ENCODE assay signal across 24 cellular contexts in genomic region chrX:13518126-13518525, GRCh38. TPM values are rescaled to one million over a fixed set of nuclear protein-coding genes. Genes with fewer than 3 reads are reported as not detected.
DNase-seq lines count a peak whose midpoint lies in the region; ATAC-seq and TF ChIP-seq lines count a peak whose summit lies in the region.
"Had no signal": no experiment of that assay in that cellular context is flagged by ENCODE, and none has a peak within 500 bp of the region (broad histone marks: within the 10 kb centered on the region; RNA-seq: fewer than 3 reads in every experiment).

No MANE protein-coding gene starts in this region.

- DNase-seq in GM23248 = peak; percentile 13
- DNase-seq in esophagus squamous epithelium (lab: John Stamatoyannopoulos, UW) = no peak
- DNase-seq in HAP-1 (ENCODE audit: low spot score in 2 of 2) = no peak
- DNase-seq in body of pancreas = no peak
- DNase-seq in activated CD4-positive, alpha-beta T cell treated with anti-CD3 and anti-CD28 coated beads, Interleukin-2, amount 50 U/mL, for 1 hour = no peak
- DNase-seq: CD4-positive, CD25-positive, alpha-beta regulatory T cell; H9; HFFc6; KBM-7; MG63; NCI-H1105 treated with DMSO at 0.1 percent for 48 hours; NCI-H146; NCI-H1930; NCI-H446 treated with DMSO at 0.1 percent for 48 hours; NCI-H526; NCI-H82; Peyer's patch; SHP77 treated with DMSO at 0.1 percent for 48 hours had no signal

- no peak overlapping the region for H3K9ac ChIP-seq in GM23248
- no peak overlapping the region for H3K9ac ChIP-seq in subcutaneous abdominal adipose tissue (ENCODE audit: low read length in 5 of 5)
- H3K9ac ChIP-seq: BLaER1 had no signal

- H3K4me2 ChIP-seq in GM23248 (ENCODE audit: unreplicated experiment) = no peak overlapping the region
- H3K4me2 ChIP-seq: BLaER1, GM23338 had no signal

- intact Hi-C loops in esophagus squamous epithelium (cut with DNase I) = no loop called here
- intact Hi-C loops in body of pancreas (cut with DNase I) = no loop called here

- TF ChIP-seq POLR2A in esophagus squamous epithelium (IDR thresholded peaks at IDR 0.05) (no peak), body of pancreas (IDR thresholded peaks at IDR 0.05) (no peak)

- H3K27ac ChIP-seq in GM23248 (no peak overlapping the region), esophagus squamous epithelium (peak overlapping the region; percentile 9 to 64 (median 48)), subcutaneous abdominal adipose tissue (ENCODE audit: low read depth, low read length) (peak overlapping the region; percentile 21), body of pancreas (no peak overlapping the region)
- H3K27ac ChIP-seq: BLaER1, Peyer's patch had no signal

- H4K20me1 ChIP-seq in GM23248 (ENCODE audit: insufficient read depth) = no peaks in the 10 kb centered on the region
- H4K20me1 ChIP-seq: BLaER1 had no signal

- 84 to 85% methylated on average over 6 of the region's 6 CpGs for WGBS in GM23248 (ENCODE audit: low coverage in 1 of 2, low lambda C conversion rate in 2 of 2, missing lambda C conversion rate in 2 of 2), 2 experiments
- 33 to 87% methylated on average over 3 of the region's 6 CpGs for WGBS in esophagus squamous epithelium, 2 donors
- 73 to 86% methylated on average over 6 of the region's 6 CpGs for WGBS in body of pancreas, 2 donors

- H2AFZ ChIP-seq in GM23248 = no peak overlapping the region
- H2AFZ ChIP-seq: GM23338 had no signal

- H3K79me2 ChIP-seq in GM23248 (ENCODE audit: insufficient read depth) = no peaks in the 10 kb centered on the region

- H3K36me3 ChIP-seq in GM23248 (ENCODE audit: low read depth) (no peaks in the 10 kb centered on the region), esophagus squamous epithelium (no peaks in the 10 kb centered on the region), subcutaneous abdominal adipose tissue (ENCODE audit: control insufficient read depth in 5 of 5, insufficient read depth in 5 of 5, low read length in 5 of 5) (no peaks in the 10 kb centered on the region), HAP-1 (replicated peaks) (no peaks in the 10 kb centered on the region), body of pancreas (replicated peaks in 1 of 2; ENCODE audit: insufficient read depth in 1 of 2, low read depth in 2 of 2) (no peaks in the 10 kb centered on the region)
- H3K36me3 ChIP-seq: BLaER1, MG63, Peyer's patch had no signal

- TF ChIP-seq CTCF in esophagus squamous epithelium (IDR thresholded peaks at IDR 0.05) (no peak), body of pancreas (IDR thresholded peaks at IDR 0.05) (no peak)

- H3K4me3 ChIP-seq in GM23248 (no peak overlapping the region), esophagus squamous epithelium (no peak overlapping the region), subcutaneous abdominal adipose tissue (ENCODE audit: low read depth in 1 of 5, low read length in 5 of 5) (no peak overlapping the region), HAP-1 (no peak overlapping the region), body of pancreas (no peak overlapping the region)
- H3K4me3 ChIP-seq: BLaER1, GM23338, MG63, Peyer's patch had no signal

- no peaks in the 10 kb centered on the region for H3F3A ChIP-seq in GM23248 (ENCODE audit: insufficient read depth)

- H3K9me3 ChIP-seq in GM23248 (ENCODE audit: low read depth) = no peaks in the 10 kb centered on the region
- no peaks in the 10 kb centered on the region for H3K9me3 ChIP-seq in esophagus squamous epithelium
- no peaks in the 10 kb centered on the region for H3K9me3 ChIP-seq in subcutaneous abdominal adipose tissue (ENCODE audit: control insufficient read depth in 5 of 5, low read length in 5 of 5)
- no peaks in the 10 kb centered on the region for H3K9me3 ChIP-seq in HAP-1
- no peaks in the 10 kb centered on the region for H3K9me3 ChIP-seq in body of pancreas
- H3K9me3 ChIP-seq: MG63, Peyer's patch had no signal

- ATAC-seq in SK-N-SH treated with all-trans-retinoic acid at 6 μM for 48 hours = peak; percentile 26; the same call in 1 of the 3 replicates
- no peak for ATAC-seq in body of pancreas
- ATAC-seq: GM23338 had no signal

- peaks cover 10% of the 10 kb centered on the region for H3K4me1 ChIP-seq in GM23248 (ENCODE audit: insufficient read depth)
- H3K4me1 ChIP-seq in esophagus squamous epithelium = peaks cover 0 to 17% (median 0%) of the 10 kb centered on the region in 3 donors
- H3K4me1 ChIP-seq in subcutaneous abdominal adipose tissue (ENCODE audit: control insufficient read depth in 5 of 5, insufficient read depth in 5 of 5, low read length in 5 of 5) = peaks cover 0 to 13% (median 2%) of the 10 kb centered on the region in 5 donors
- no peaks in the 10 kb centered on the region for H3K4me1 ChIP-seq in HAP-1
- H3K4me1 ChIP-seq in body of pancreas = no peaks in the 10 kb centered on the region
- H3K4me1 ChIP-seq: Peyer's patch had no signal

- no peaks in the 10 kb centered on the region for H3K9me2 ChIP-seq in GM23248 (ENCODE audit: insufficient read depth)

- in situ Hi-C loops in GM23248 (cut with MboI) = loop anchor here (10.0 to 25.0 kb wide), 3 partner anchors 219 to 706 kb away; partner anchors contain the start of genes OFD1 and TRAPPC2
- in situ Hi-C loops in HAP-1 (cut with MboI; ENCODE audit: low sequenced_read_pairs) = loop anchor here (5.0 to 10.0 kb wide), 2 partner anchors 119 to 227 kb away; no protein-coding TSS in a partner anchor

- no peaks in the 10 kb centered on the region for H3K27me3 ChIP-seq in GM23248 (replicated peaks; ENCODE audit: insufficient read depth)
- H3K27me3 ChIP-seq in esophagus squamous epithelium = no peaks in the 10 kb centered on the region
- H3K27me3 ChIP-seq in subcutaneous abdominal adipose tissue (ENCODE audit: control insufficient read depth in 5 of 5, insufficient read depth in 4 of 5, low read length in 5 of 5) = peaks cover 0 to 13% (median 0%) of the 10 kb centered on the region in 5 donors
- H3K27me3 ChIP-seq in HAP-1 (ENCODE audit: low read depth) = no peaks in the 10 kb centered on the region
- H3K27me3 ChIP-seq in body of pancreas = no peaks in the 10 kb centered on the region
- H3K27me3 ChIP-seq: MG63, Peyer's patch had no signal

TF ChIP-seq in SK-N-SH treated with all-trans-retinoic acid at 6 μM for 48 hours, 23 proteins besides CTCF, POLR2A, EP300 and RAD21 (continues in another document):
- TF ChIP-seq CSDC2 (CRISPR knock-in tag; IDR thresholded peaks at IDR 0.05) (no peak), TOX (CRISPR knock-in tag; IDR thresholded peaks at IDR 0.05; ENCODE audit: borderline replicate concordance) (no peak), ZNF8 (CRISPR knock-in tag; IDR thresholded peaks at IDR 0.05) (no peak), ISL1 (CRISPR knock-in tag; IDR thresholded peaks at IDR 0.05) (no peak), ARNTL (CRISPR knock-in tag; IDR thresholded peaks at IDR 0.05; ENCODE audit: borderline replicate concordance, low read depth) (no peak), PATZ1 (CRISPR knock-in tag; IDR thresholded peaks at IDR 0.05; ENCODE audit: borderline replicate concordance) (no peak), BACH2 (CRISPR knock-in tag; IDR thresholded peaks at IDR 0.05; ENCODE audit: borderline replicate concordance) (no peak), ZFP3 (CRISPR knock-in tag; IDR thresholded peaks at IDR 0.05) (no peak), ZNF70 (CRISPR knock-in tag; IDR thresholded peaks at IDR 0.05) (no peak), POU6F1 (CRISPR knock-in tag; IDR thresholded peaks at IDR 0.05; ENCODE audit: borderline replicate concordance, low read depth) (no peak), OSR1 (CRISPR knock-in tag; IDR thresholded peaks at IDR 0.05) (no peak)

RNA-seq across cellular contexts. Expression of gene EGFL6, which starts 51.3 kb away (rescaled TPM):
- not detected in 2 replicates for total RNA-seq in GM23248 (2014; rRNA removed; shearing (Covaris generic))
- not detected in 2 replicates for polyA plus RNA-seq in GM23248 (2016; fragmentation: Nextera tagmentation; extraction: Ambion mirVana)
- 1 to 10 TPM in 3 of 4 donors, under 1 TPM in 1; 0.92 to 6.8 (median 1.8) TPM for total RNA-seq in esophagus squamous epithelium
- not detected for total RNA-seq in body of pancreas
- total RNA-seq: CD4-positive, CD25-positive, alpha-beta regulatory T cell; HFFc6; LHCN-M2; Peyer's patch had no signal
- polyA plus RNA-seq: AG04450 had no signal

Comparison
In these comparisons a context has a peak if more than half of its experiments do, and no peak if none do; other contexts are left out.
1. H3K27ac ChIP-seq: peak in esophagus squamous epithelium (4 of 4) and subcutaneous abdominal adipose tissue (single experiment); none in GM23248 (single experiment) and body of pancreas (0 of 4).